In the genomic region with DNA sequence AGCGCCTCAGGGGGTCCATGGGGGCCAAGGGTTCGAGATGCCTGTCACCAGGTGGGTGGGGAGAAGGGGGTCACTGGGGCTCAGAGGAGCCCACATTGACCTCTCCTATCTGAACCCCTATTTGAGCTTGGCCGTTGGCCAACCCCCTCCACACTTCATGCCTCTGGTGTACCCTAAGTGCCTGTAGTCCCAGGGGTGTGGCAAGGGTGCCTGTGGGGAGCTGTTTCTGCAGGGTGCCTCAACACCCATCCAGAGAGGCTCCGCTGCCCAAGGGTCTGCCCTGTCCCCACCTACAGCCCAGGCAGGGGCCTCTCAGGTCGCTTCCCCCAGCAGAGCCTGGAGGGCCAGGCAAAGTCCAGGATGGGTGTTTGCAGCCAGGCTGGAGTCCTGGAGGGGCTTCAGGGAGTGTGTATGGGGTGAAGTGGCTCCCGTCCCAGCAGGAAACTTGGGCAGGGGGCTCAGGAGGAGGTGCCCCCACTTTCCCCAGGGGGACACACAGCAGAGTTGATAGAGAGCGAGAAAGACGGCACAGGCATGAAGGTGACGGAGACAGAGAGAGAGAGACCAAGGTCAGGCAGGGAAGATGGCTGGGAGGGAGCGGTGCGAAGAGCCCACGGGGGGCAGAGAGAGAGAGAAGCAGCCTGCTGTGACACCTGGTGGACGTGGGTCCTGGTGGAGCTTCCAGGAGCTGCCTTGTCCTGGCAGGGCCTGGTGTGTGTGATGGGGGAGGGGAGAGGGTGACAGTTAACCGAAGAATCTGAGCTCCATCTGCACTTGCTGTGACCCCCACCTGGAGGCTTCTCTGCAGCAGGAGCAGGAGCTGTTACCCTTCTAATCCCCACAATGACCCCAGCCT, we compare ENCODE assay signal across 18 cellular contexts. TPM values are rescaled to one million over a fixed set of nuclear protein-coding genes. Genes with fewer than 3 reads are reported as not detected.
A peak's percentile ranks its signal among the peaks of the same experiment; 100 is the strongest.
DNase-seq lines count a peak whose midpoint lies in the region; ATAC-seq and TF ChIP-seq lines count a peak whose summit lies in the region.
"Had no signal": no experiment of that assay in that cellular context is flagged by ENCODE, and none has a peak within 500 bp of the region (broad histone marks: within the 10 kb centered on the region; RNA-seq: fewer than 3 reads in every experiment).

A gene with protein sequence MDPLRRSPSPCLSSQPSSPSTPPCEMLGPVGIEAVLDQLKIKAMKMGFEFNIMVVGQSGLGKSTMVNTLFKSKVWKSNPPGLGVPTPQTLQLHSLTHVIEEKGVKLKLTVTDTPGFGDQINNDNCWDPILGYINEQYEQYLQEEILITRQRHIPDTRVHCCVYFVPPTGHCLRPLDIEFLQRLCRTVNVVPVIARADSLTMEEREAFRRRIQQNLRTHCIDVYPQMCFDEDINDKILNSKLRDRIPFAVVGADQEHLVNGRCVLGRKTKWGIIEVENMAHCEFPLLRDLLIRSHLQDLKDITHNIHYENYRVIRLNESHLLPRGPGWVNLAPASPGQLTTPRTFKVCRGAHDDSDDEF (minus strand): TSS at position 719 of the 856 bp plus-strand sequence. CDS start 700 bp downstream, at position 19.

- peak within 1 kb of the TSS; percentile 39 for H3K4me2 ChIP-seq in hepatocyte

- no peak for DNase-seq in Right ventricle myocardium superior
- no peak for DNase-seq in right atrium auricular region (ENCODE audit: low spot score)
- DNase-seq in NCI-H524 treated with DMSO at 0.1 percent for 48 hours (lab: John Stamatoyannopoulos, UW): peak; percentile 98
- DNase-seq in hepatocyte (ENCODE audit: low spot score): no peak
- DNase-seq in upper lobe of left lung: no peak
- DNase-seq in HK-2 (ENCODE audit: unreplicated experiment): no peak
- DNase-seq in T1000 (lab: John Stamatoyannopoulos, UW): no peak
- DNase-seq: mesenchymal stem cell; NCI-H1105; NCI-H345; sigmoid colon; stimulated activated CD4-positive, alpha-beta T cell treated with anti-CD3 and anti-CD28 coated beads, Interleukin-2, amount 100 ng/mL, for 24 hours had no signal

- no peaks in the 10 kb centered on the region for H3K9me2 ChIP-seq in hepatocyte (replicated peaks; ENCODE audit: insufficient read depth)

- no peaks in the 10 kb centered on the region for H4K20me1 ChIP-seq in hepatocyte (ENCODE audit: insufficient read depth, poor library complexity, severe bottlenecking)

- 69% methylated on average over 14 of the region's 14 CpGs for WGBS in hepatocyte (ENCODE audit: low lambda C conversion rate, missing lambda C conversion rate)
- WGBS in upper lobe of left lung, 2 donors: 75% methylated on average over 8 to 14 of the region's 14 CpGs

- H3K4me3 ChIP-seq in right atrium auricular region (no peak within 1 kb of the TSS), hepatocyte (no peak within 1 kb of the TSS), upper lobe of left lung (no peak within 1 kb of the TSS)
- H3K4me3 ChIP-seq: ascending aorta, sigmoid colon, tibial nerve had no signal

- ATAC-seq in Right ventricle myocardium superior (ENCODE audit: poor library complexity) (peak; percentile 34), upper lobe of left lung (ENCODE audit: low FRiP score in 2 of 2) (peak; percentile 13 to 21), GM21526 (IDR thresholded peaks at IDR 0.05; ENCODE audit: low FRiP score, unreplicated experiment) (no peak)

- H3K4me1 ChIP-seq in right atrium auricular region (no peaks in the 10 kb centered on the region), hepatocyte (ENCODE audit: insufficient read depth) (peaks cover 12% of the 10 kb centered on the region), upper lobe of left lung (no peaks in the 10 kb centered on the region)
- H3K4me1 ChIP-seq: ascending aorta, sigmoid colon, tibial nerve had no signal

- H3K27me3 ChIP-seq in right atrium auricular region (no peaks in the 10 kb centered on the region), hepatocyte (no peaks in the 10 kb centered on the region), upper lobe of left lung (no peaks in the 10 kb centered on the region)
- H3K27me3 ChIP-seq: ascending aorta, neutrophil, sigmoid colon, tibial nerve had no signal

- intact Hi-C loops in Right ventricle myocardium superior (cut with DNase I): no loop called here

- H3K9me3 ChIP-seq in right atrium auricular region (no peaks in the 10 kb centered on the region), hepatocyte (ENCODE audit: low read depth) (no peaks in the 10 kb centered on the region), upper lobe of left lung (no peaks in the 10 kb centered on the region)
- H3K9me3 ChIP-seq: ascending aorta, neutrophil, sigmoid colon, tibial nerve had no signal

- TF ChIP-seq POLR2A in upper lobe of left lung (IDR thresholded peaks at IDR 0.05): no peak

- H3K27ac ChIP-seq in right atrium auricular region: no peak within 1 kb of the TSS
- peak within 1 kb of the TSS; percentile 52 for H3K27ac ChIP-seq in hepatocyte
- no peak within 1 kb of the TSS for H3K27ac ChIP-seq in upper lobe of left lung
- H3K27ac ChIP-seq: ascending aorta, epithelial cell of prostate, neutrophil, sigmoid colon, tibial nerve had no signal

- TF ChIP-seq CTCF in right atrium auricular region (IDR thresholded peaks at IDR 0.05) (no peak), hepatocyte (IDR thresholded peaks at IDR 0.05; ENCODE audit: poor library complexity) (no peak), upper lobe of left lung (IDR thresholded peaks at IDR 0.05) (no peak)

- H2AFZ ChIP-seq in hepatocyte: no peak within 1 kb of the TSS

- H3K79me2 ChIP-seq in hepatocyte: no peaks in the 10 kb centered on the region

- TF ChIP-seq EP300 in upper lobe of left lung (IDR thresholded peaks at IDR 0.05): no peak

- no peaks in the 10 kb centered on the region for H3K36me3 ChIP-seq in right atrium auricular region
- H3K36me3 ChIP-seq in hepatocyte (replicated peaks; ENCODE audit: insufficient read depth, low read depth): no peaks in the 10 kb centered on the region
- no peaks in the 10 kb centered on the region for H3K36me3 ChIP-seq in upper lobe of left lung
- H3K36me3 ChIP-seq: ascending aorta, neutrophil, sigmoid colon, tibial nerve had no signal

RNA-seq across cellular contexts. Expression of the gene that starts here (rescaled TPM):
- total RNA-seq in Right ventricle myocardium superior: not detected
- not detected for total RNA-seq in right atrium auricular region
- total RNA-seq in hepatocyte: not detected in 2 replicates
- polyA plus RNA-seq in hepatocyte: not detected in 2 replicates
- total RNA-seq in upper lobe of left lung: not detected
- total RNA-seq: activated CD8-positive, alpha-beta memory T cell treated with anti-CD3 and anti-CD28 coated beads for 36 hours; ascending aorta; sigmoid colon; tibial nerve had no signal

Comparison
In these comparisons a context has a peak if more than half of its experiments do, and no peak if none do; other contexts are left out.
1. Peak in ATAC-seq in Right ventricle myocardium superior; RNA of the gene not detected or under 1 TPM.
2. Peak in ATAC-seq in upper lobe of left lung; RNA of the gene not detected or under 1 TPM.